Comparison of ENCODE assay signal across 10 cellular contexts in genomic region chr22:27795053-27795452, GRCh38. TPM values are rescaled to one million over a fixed set of nuclear protein-coding genes. Genes with fewer than 3 reads are reported as not detected.
DNase-seq lines count a peak whose midpoint lies in the region; ATAC-seq, FAIRE-seq and TF ChIP-seq lines count a peak whose summit lies in the region.
"Had no signal": no experiment of that assay in that cellular context is flagged by ENCODE, and none has a peak within 500 bp of the region (broad histone marks: within the 10 kb centered on the region; RNA-seq: fewer than 3 reads in every experiment).

No MANE protein-coding gene starts in this region.

- peak overlapping the region; percentile 88 to 91 (median 90) for H3K4me3 ChIP-seq in esophagus muscularis mucosa
- peak overlapping the region; percentile 9 for H3K4me3 ChIP-seq in mesodermal cell (ENCODE audit: extremely low read depth, insufficient read depth, low read length, poor library complexity, severe bottlenecking)

- 58% methylated on average over 14 of the region's 14 CpGs for WGBS in esophagus muscularis mucosa
- WGBS in mesodermal cell (ENCODE audit: insufficient coverage in 2 of 2), 2 experiments, result 4 to 13% methylated on average over 10 to 13 of the region's 14 CpGs

- H3K27me3 Mint-ChIP-seq in WTC11 (ENCODE audit: low read depth), result peaks cover 90% of the 10 kb centered on the region

- ATAC-seq in WTC11 (peak; percentile 5; the same call in 1 of the 2 replicates), HG02763 (IDR thresholded peaks at IDR 0.05; ENCODE audit: unreplicated experiment) (no peak)

- H3K4me1 ChIP-seq in esophagus muscularis mucosa (peaks cover 35 to 93% (median 82%) of the 10 kb centered on the region in 4 donors), mesodermal cell (ENCODE audit: control insufficient read depth, insufficient read depth, low read length, poor library complexity, severe bottlenecking) (peaks cover 32% of the 10 kb centered on the region)

- TF ChIP-seq EP300 in esophagus muscularis mucosa (IDR thresholded peaks at IDR 0.05), result no peak

- intact Hi-C loops in esophagus muscularis mucosa (cut with DNase I), result no loop called here

- POLR2A ChIA-PET in WTC11 (lab: Charles Lee), result no interaction called here

- peaks cover 0 to 5% (median 0%) of the 10 kb centered on the region in 4 donors for H3K36me3 ChIP-seq in esophagus muscularis mucosa
- peaks cover 13% of the 10 kb centered on the region for H3K36me3 ChIP-seq in mesodermal cell (ENCODE audit: control insufficient read depth, insufficient read depth, low read length)

- FAIRE-seq in HTR-8/SVneo (lab: Jason Lieb, UNC), result no peak

- in situ Hi-C loops in ACHN (cut with HindIII; ENCODE audit: low pct_ligation_motif_present, low pct_unique_long_range_greater_than_20kb, low sequenced_read_pairs), result no loop called here

- no peaks in the 10 kb centered on the region for H3K9me3 Mint-ChIP-seq in WTC11
- H3K9me3 Mint-ChIP-seq: CD8-positive, alpha-beta memory T cell had no signal

- H3K27ac ChIP-seq in esophagus muscularis mucosa (replicated peaks in 1 of 4), result peak overlapping the region; percentile 92 to 95 (median 92)
- H3K27ac ChIP-seq in mesodermal cell (ENCODE audit: low read depth, low read length, severe bottlenecking), result no peak overlapping the region
- H3K27ac ChIP-seq in temporal lobe (ENCODE audit: low read depth, low read length), result peak overlapping the region; percentile 50
- H3K27ac ChIP-seq: HL-60 had no signal

- peaks cover 0 to 7% (median 0%) of the 10 kb centered on the region in 4 donors for H3K27me3 ChIP-seq in esophagus muscularis mucosa

- DNase-seq in WTC11 (ENCODE audit: low spot score) (peak; percentile 59), esophagus muscularis mucosa (ENCODE audit: extremely low spot score) (no peak), HTR-8/SVneo (ENCODE audit: insufficient read length, low spot score) (no peak), DMS79 treated with DMSO at 0.1 percent for 48 hours (lab: John Stamatoyannopoulos, UW) (no peak), ACHN (no peak)
- DNase-seq: CD8-positive, alpha-beta memory T cell had no signal

- H3K4me3 Mint-ChIP-seq in WTC11, result peak overlapping the region; percentile 60

- CTCF ChIA-PET in WTC11 (lab: Charles Lee), result interaction anchor here (1.1 kb wide), 2 partner anchors 67 to 72 kb away, joined by 3 read pairs; no protein-coding TSS in a partner anchor

- TF ChIP-seq POLR2A in esophagus muscularis mucosa (IDR thresholded peaks at IDR 0.05; ENCODE audit: low read depth), result no peak

- no peaks in the 10 kb centered on the region for H3K36me3 Mint-ChIP-seq in WTC11
- H3K36me3 Mint-ChIP-seq: CD8-positive, alpha-beta memory T cell had no signal

- H3K9me3 ChIP-seq in esophagus muscularis mucosa, result no peaks in the 10 kb centered on the region
- H3K9me3 ChIP-seq in mesodermal cell (ENCODE audit: control insufficient read depth, low read length), result no peaks in the 10 kb centered on the region

- TF ChIP-seq CTCF in WTC11 (IDR thresholded peaks at IDR 0.05) (no peak), esophagus muscularis mucosa (IDR thresholded peaks at IDR 0.05) (no peak)

- peak overlapping the region; percentile 34; the same call in 1 of the 2 replicates for H3K27ac Mint-ChIP-seq in WTC11

- H3K4me1 Mint-ChIP-seq in WTC11, result peaks cover 69% of the 10 kb centered on the region
- H3K4me1 Mint-ChIP-seq: CD8-positive, alpha-beta memory T cell had no signal

TF ChIP-seq in WTC11, 78 proteins besides CTCF, POLR2A, EP300 and RAD21:
- no peak for TF ChIP-seq NR3C1 (CRISPR knock-in tag; conservative IDR thresholded peaks at IDR 0.05; ENCODE audit: low read depth)
- TF ChIP-seq ZNF423 (CRISPR knock-in tag; IDR thresholded peaks at IDR 0.05), result peak; percentile 26; the same call in 1 of the 2 replicates
TF ChIP-seq in WTC11: peak in this region for 1.

RNA-seq across cellular contexts. Expression of gene MN1, which starts 6.5 kb away (rescaled TPM):
- total RNA-seq in WTC11 (2021) (16.3 to 21.3 TPM (median 16.7 TPM) in 3 replicates), esophagus muscularis mucosa (10 to 100 TPM; 16.2 to 47.3 (median 29.0) TPM), temporal lobe (64.2 TPM)
- 9.8 TPM for polyA plus RNA-seq in mesodermal cell (2013, experiment 1 of 2)
- polyA plus RNA-seq in mesodermal cell (2013, experiment 2 of 2), result 8.2 TPM
- polyA plus RNA-seq: CD8-positive, alpha-beta memory T cell had no signal
